ENCODE assay signal across 8 cellular contexts in genomic region chr7:100546868-100547800, GRCh38. TPM values are rescaled to one million over a fixed set of nuclear protein-coding genes. Genes with fewer than 3 reads are reported as not detected.
DNase-seq lines count a peak whose midpoint lies in the region; ATAC-seq, FAIRE-seq and TF ChIP-seq lines count a peak whose summit lies in the region.

No MANE protein-coding gene starts in this region.

- H3K27me3 ChIP-seq in AG04450 (ENCODE audit: control insufficient read depth, insufficient read depth, low read length) = no peaks in the 10 kb centered on the region
- H3K27me3 ChIP-seq in K562 (ENCODE audit: control insufficient read depth in 2 of 2, insufficient read depth in 2 of 2, low read length in 2 of 2) = no peaks in the 10 kb centered on the region
- H3K27me3 ChIP-seq in muscle layer of duodenum (ENCODE audit: low read depth, low read length) = no peaks in the 10 kb centered on the region

- TF ChIP-seq RAD21 in K562 (CRISPR knock-in tag; conservative IDR thresholded peaks at IDR 0.05 in 1 of 2, IDR thresholded peaks at IDR 0.05 in 1 of 2) = no peak

- H3K4me2 ChIP-seq in K562 (ENCODE audit: insufficient read depth, low read length) = peak overlapping the region; percentile 76

- peaks cover 64% of the 10 kb centered on the region for H3K79me2 ChIP-seq in K562 (ENCODE audit: control insufficient read depth, insufficient read depth, low read length)

- in situ Hi-C loops in K562 (cut with MboI) = no loop called here

- H3K9ac ChIP-seq in K562 (ENCODE audit: insufficient read depth in 1 of 2, low read depth in 2 of 2, low read length in 2 of 2) = peak overlapping the region; percentile 3 to 68; a peak in 3 of 4 replicates

- no peak for TF ChIP-seq EP300 in K562 (IDR thresholded peaks at IDR 0.05; ENCODE audit: low read length)

- H3K9me3 ChIP-seq in AG04450 (ENCODE audit: control insufficient read depth, insufficient read depth, low read length) = no peaks in the 10 kb centered on the region
- H3K9me3 ChIP-seq in KOPT-K1 (ENCODE audit: insufficient read depth, low read length, poor library complexity, severe bottlenecking) = no peaks in the 10 kb centered on the region
- H3K9me3 ChIP-seq in K562 (replicated peaks; ENCODE audit: control insufficient read depth, insufficient read depth, low read depth, low read length) = no peaks in the 10 kb centered on the region
- H3K9me3 ChIP-seq in muscle layer of duodenum (ENCODE audit: control insufficient read depth in 1 of 2, low read length in 2 of 2) = no peaks in the 10 kb centered on the region

- H3K4me1 ChIP-seq in K562 (replicated peaks in 1 of 2; ENCODE audit: control insufficient read depth in 2 of 2, insufficient read depth in 2 of 2, low read length in 2 of 2) (peaks cover 30 to 58% of the 10 kb centered on the region in 2 experiments), muscle layer of duodenum (ENCODE audit: control insufficient read depth in 1 of 2, insufficient read depth in 2 of 2, low read length in 2 of 2) (peaks cover 38 to 47% of the 10 kb centered on the region in 2 donors)

- peak overlapping the region; percentile 81 for H3K27ac ChIP-seq in AG04450 (ENCODE audit: low read depth, low read length)
- peak overlapping the region; percentile 13 for H3K27ac ChIP-seq in KOPT-K1 (ENCODE audit: low read depth, low read length, poor library complexity, severe bottlenecking)
- peak overlapping the region; percentile 78 for H3K27ac ChIP-seq in K562 (ENCODE audit: extremely low read depth, low read depth, low read length)
- H3K27ac ChIP-seq in muscle layer of duodenum (ENCODE audit: low read length) = peak overlapping the region; percentile 91

- H3K9me1 ChIP-seq in K562 (ENCODE audit: control insufficient read depth, insufficient read depth, low read length) = no peaks in the 10 kb centered on the region

- TF ChIP-seq CTCF in AG04450 (IDR thresholded peaks at IDR 0.05; ENCODE audit: low read depth, low read length) (no peak), K562 (IDR thresholded peaks at IDR 0.05 in 2 of 3, conservative IDR thresholded peaks at IDR 0.05 in 1 of 3; ENCODE audit: insufficient read depth in 2 of 3, low read depth in 1 of 3, low read length in 3 of 3) (no peak)

- H4K20me1 ChIP-seq in K562 (replicated peaks; ENCODE audit: control insufficient read depth, insufficient read depth, low read length) = no peaks in the 10 kb centered on the region

- H3K36me3 ChIP-seq in KOPT-K1 (ENCODE audit: insufficient read depth, low read length) = peaks cover 13% of the 10 kb centered on the region; the same call in 1 of the 2 replicates
- H3K36me3 ChIP-seq in K562 (ENCODE audit: control insufficient read depth, insufficient read depth, low read length) = peaks cover 34% of the 10 kb centered on the region
- peaks cover 0 to 8% of the 10 kb centered on the region in 2 donors for H3K36me3 ChIP-seq in muscle layer of duodenum (ENCODE audit: control insufficient read depth in 1 of 2, insufficient read depth in 2 of 2, low read length in 2 of 2)

- no peak for TF ChIP-seq POLR2A in K562 (conservative IDR thresholded peaks at IDR 0.05)

- 18% methylated on average over 10 of the region's 10 CpGs for WGBS in K562 (ENCODE audit: insufficient coverage, low coverage, missing lambda C conversion rate)

- FAIRE-seq in K562 (lab: Jason Lieb, UNC) = no peak

- BruUV-seq in K562 (replicated peaks; lab: Mats Ljungman, UMichigan) = TSS peak; percentile 16

- DNase-seq in AG04450 (ENCODE audit: low read depth, low spot score) (no peak), K562 (ENCODE audit: extremely low read depth in 1 of 4, low spot score in 3 of 4) (peak; percentile 67 to 83 (median 73)), SW480 (ENCODE audit: low spot score) (no peak)
- no peak for DNase-seq in activated CD4-positive, alpha-beta T cell treated with anti-CD3 and anti-CD28 coated beads for 48 hours

- POLR2A ChIA-PET in AG04450 (lab: Yijun Ruan, JAX) (no interaction called here), K562 (lab: Yijun Ruan, JAX) (interaction anchor here (0.6 to 2.5 kb wide), 4 partner anchors 12 to 60 kb away, joined by 3 to 11 read pairs (median 5); partner anchors contain the start of gene FBXO24)

- no peak overlapping the region for H3K4me3 ChIP-seq in AG04450 (ENCODE audit: low read depth, low read length)
- peak overlapping the region; percentile 14; the same call in 1 of the 2 replicates for H3K4me3 ChIP-seq in K562
- peak overlapping the region; percentile 4 to 39 for H3K4me3 ChIP-seq in muscle layer of duodenum (ENCODE audit: low read depth in 1 of 2, low read length in 2 of 2)

- CTCF ChIA-PET in AG04450 (lab: Charles Lee) (interaction anchor here (0.5 to 7.7 kb wide), 7 partner anchors 13 to 85 kb away, joined by 3 to 72 read pairs (median 8); no protein-coding TSS in a partner anchor), K562 (lab: Yijun Ruan, JAX; ENCODE audit: low intra/inter-chr PET ratio) (interaction anchor here (0.8 kb wide), 1 partner anchor 64 kb away, joined by 3 read pairs; no protein-coding TSS in a partner anchor)

- H2AFZ ChIP-seq in K562 (ENCODE audit: low read depth, low read length) = peak overlapping the region; percentile 76

- intact Hi-C loops in K562 (cut with micrococcal nuclease) = no loop called here

- ATAC-seq in K562 = peak; percentile 74
- no peak for ATAC-seq in GM21381 (IDR thresholded peaks at IDR 0.05; ENCODE audit: unreplicated experiment)
- ATAC-seq in activated CD4-positive, CD25-positive, alpha-beta regulatory T cell treated with anti-CD3 and anti-CD28 coated beads, Interleukin-2, amount 50 U/mL, for 24 hours = no peak

RNA-seq across cellular contexts. Expression of gene AGFG2, which starts 8.1 kb away (rescaled TPM):
- polyA plus RNA-seq in AG04450 (2011; rRNA removed) = 5.7 and 6.4 TPM in 2 replicates
- polyA minus RNA-seq in AG04450 (2011; rRNA and poly(A)+ RNA removed) = 5.0 and 6.1 TPM in 2 replicates
- total RNA-seq in K562 (2011; cell fraction: chromatin; rRNA removed; ENCODE audit: low replicate concordance) = 25.6 and 42.2 TPM in 2 replicates
- 22.7 and 25.7 TPM in 2 replicates for total RNA-seq in K562 (2011; cell fraction: nucleolus; rRNA removed)
- 28.4 and 39.7 TPM in 2 replicates for total RNA-seq in K562 (2011; cell fraction: nucleoplasm; rRNA removed)
- total RNA-seq in K562 (2014; rRNA removed) = 11.7 and 20.2 TPM in 2 replicates
- 3.6 and 4.3 TPM in 2 replicates for total RNA-seq in K562 (2014; rRNA removed; fragmentation: Illumina TruSeq; extraction: Trizol)
- total RNA-seq in K562 (2015; rRNA removed; fragmentation: Illumina TruSeq; extraction: Trizol) = 7.8 and 9.3 TPM in 2 replicates
- total RNA-seq in K562 (2021) = 23.1 and 23.4 TPM in 2 replicates
- polyA plus RNA-seq in K562 (2011; rRNA removed) = 4.6 and 5.2 TPM in 2 replicates
- polyA plus RNA-seq in K562 (2011; cell fraction: cytosol; rRNA removed) = 3.8 and 25.5 TPM in 2 replicates
- polyA plus RNA-seq in K562 (2011; cell fraction: nucleus; rRNA removed) = 12.0 and 33.1 TPM in 2 replicates
- 9.7 and 18.9 TPM in 2 replicates for polyA plus RNA-seq in K562 (2012)
- 6.5 and 9.6 TPM in 2 replicates for polyA plus RNA-seq in K562 (2014; fragmentation: Illumina TruSeq; extraction: Trizol)
- polyA plus RNA-seq in K562 (2014; fragmentation: Nextera tagmentation; extraction: Ambion mirVana) = under 1 TPM; 0.31 to 0.32 TPM
- 10.0 and 16.8 TPM in 2 replicates for polyA plus RNA-seq in K562 (2014; rRNA removed)
- polyA minus RNA-seq in K562 (2011; rRNA and poly(A)+ RNA removed) = 3.7 and 4.3 TPM in 2 replicates
- 3.9 and 8.0 TPM in 2 replicates for polyA minus RNA-seq in K562 (2011; cell fraction: cytosol; rRNA and poly(A)+ RNA removed)
- 10.2 and 12.1 TPM in 2 replicates for polyA minus RNA-seq in K562 (2011; cell fraction: nucleus; rRNA and poly(A)+ RNA removed)

RNA-seq across cellular contexts. Expression of gene SAP25, which starts 26.6 kb away (rescaled TPM):
- polyA plus RNA-seq in AG04450 (2011; rRNA removed) (not detected in 2 replicates), K562 (2011; rRNA removed) (0.42 and 2.1 TPM in 2 replicates), K562 (2014; fragmentation: Illumina TruSeq; extraction: Trizol) (0.48 and 2.8 TPM in 2 replicates), K562 (2014; fragmentation: Nextera tagmentation; extraction: Ambion mirVana) (under 1 TPM; 0.13 to 0.14 TPM), K562 (2014; rRNA removed) (4.2 and 8.1 TPM in 2 replicates)
- not detected in 2 replicates for polyA minus RNA-seq in AG04450 (2011; rRNA and poly(A)+ RNA removed)
- total RNA-seq in K562 (2011; cell fraction: chromatin; rRNA removed; ENCODE audit: low replicate concordance) = 7.1 and 11.6 TPM in 2 replicates
- total RNA-seq in K562 (2011; cell fraction: nucleolus; rRNA removed) = 13.0 and 18.8 TPM in 2 replicates
- 5.2 and 5.7 TPM in 2 replicates for total RNA-seq in K562 (2011; cell fraction: nucleoplasm; rRNA removed)
- total RNA-seq in K562 (2014; rRNA removed) (1.3 and 1.8 TPM in 2 replicates), K562 (2014; rRNA removed; fragmentation: Illumina TruSeq; extraction: Trizol) (0.48 TPM in 1 of 2 replicates, not detected in the other), K562 (2015; rRNA removed; fragmentation: Illumina TruSeq; extraction: Trizol) (1.1 TPM in 2 replicates), K562 (2021) (3.2 and 5.3 TPM in 2 replicates)
- 0.96 and 3.5 TPM in 2 replicates for polyA plus RNA-seq in K562 (2011; cell fraction: cytosol; rRNA removed)
- polyA plus RNA-seq in K562 (2011; cell fraction: nucleus; rRNA removed) = 11.2 and 27.2 TPM in 2 replicates
- 4.8 and 12.8 TPM in 2 replicates for polyA plus RNA-seq in K562 (2012)
- not detected in 2 replicates for polyA minus RNA-seq in K562 (2011; rRNA and poly(A)+ RNA removed)
- not detected in 2 replicates for polyA minus RNA-seq in K562 (2011; cell fraction: cytosol; rRNA and poly(A)+ RNA removed)
- 2.0 and 3.4 TPM in 2 replicates for polyA minus RNA-seq in K562 (2011; cell fraction: nucleus; rRNA and poly(A)+ RNA removed)

RNA-seq across cellular contexts. Expression of gene LRCH4, which starts 38.8 kb away (rescaled TPM):
- polyA plus RNA-seq in AG04450 (2011; rRNA removed) (11.3 and 12.9 TPM in 2 replicates), K562 (2011; rRNA removed) (9.0 and 22.2 TPM in 2 replicates), K562 (2014; fragmentation: Illumina TruSeq; extraction: Trizol) (15.7 and 28.6 TPM in 2 replicates), K562 (2014; fragmentation: Nextera tagmentation; extraction: Ambion mirVana) (under 1 TPM; 0.06 to 0.25 TPM), K562 (2014; rRNA removed) (41.0 and 53.0 TPM in 2 replicates)
- polyA minus RNA-seq in AG04450 (2011; rRNA and poly(A)+ RNA removed) = 16.2 and 22.0 TPM in 2 replicates
- total RNA-seq in K562 (2011; cell fraction: chromatin; rRNA removed; ENCODE audit: low replicate concordance) = 117 and 377 TPM in 2 replicates
- total RNA-seq in K562 (2011; cell fraction: nucleolus; rRNA removed) = 224 and 228 TPM in 2 replicates
- total RNA-seq in K562 (2011; cell fraction: nucleoplasm; rRNA removed) = 133 and 136 TPM in 2 replicates
- total RNA-seq in K562 (2014; rRNA removed) (15.0 and 33.7 TPM in 2 replicates), K562 (2014; rRNA removed; fragmentation: Illumina TruSeq; extraction: Trizol) (3.3 and 6.0 TPM in 2 replicates), K562 (2015; rRNA removed; fragmentation: Illumina TruSeq; extraction: Trizol) (15.0 and 17.2 TPM in 2 replicates), K562 (2021) (56.0 and 63.3 TPM in 2 replicates)
- 8.5 and 16.9 TPM in 2 replicates for polyA plus RNA-seq in K562 (2011; cell fraction: cytosol; rRNA removed)
- polyA plus RNA-seq in K562 (2011; cell fraction: nucleus; rRNA removed) = 184 and 234 TPM in 2 replicates
- 28.5 and 77.6 TPM in 2 replicates for polyA plus RNA-seq in K562 (2012)
- polyA minus RNA-seq in K562 (2011; rRNA and poly(A)+ RNA removed) = 7.4 and 7.6 TPM in 2 replicates
- 25.4 and 28.8 TPM in 2 replicates for polyA minus RNA-seq in K562 (2011; cell fraction: cytosol; rRNA and poly(A)+ RNA removed)
- polyA minus RNA-seq in K562 (2011; cell fraction: nucleus; rRNA and poly(A)+ RNA removed) = 61.5 and 71.8 TPM in 2 replicates

RNA-seq across cellular contexts. Expression of gene FBXO24, which starts 39.0 kb away (rescaled TPM):
- polyA plus RNA-seq in AG04450 (2011; rRNA removed) (0.29 and 0.33 TPM in 2 replicates), K562 (2011; rRNA removed) (0.50 and 0.57 TPM in 2 replicates), K562 (2014; fragmentation: Illumina TruSeq; extraction: Trizol) (0.42 and 0.80 TPM in 2 replicates), K562 (2014; fragmentation: Nextera tagmentation; extraction: Ambion mirVana) (under 1 TPM; 0.17 to 0.27 TPM), K562 (2014; rRNA removed) (0.73 and 1.3 TPM in 2 replicates)
- polyA minus RNA-seq in AG04450 (2011; rRNA and poly(A)+ RNA removed) = 0.35 and 2.1 TPM in 2 replicates
- 1.5 and 2.7 TPM in 2 replicates for total RNA-seq in K562 (2011; cell fraction: chromatin; rRNA removed; ENCODE audit: low replicate concordance)
- 1.6 and 2.0 TPM in 2 replicates for total RNA-seq in K562 (2011; cell fraction: nucleolus; rRNA removed)
- total RNA-seq in K562 (2011; cell fraction: nucleoplasm; rRNA removed) = 1.1 and 2.1 TPM in 2 replicates
- total RNA-seq in K562 (2014; rRNA removed) (0.50 and 1.4 TPM in 2 replicates), K562 (2014; rRNA removed; fragmentation: Illumina TruSeq; extraction: Trizol) (0.10 and 0.33 TPM in 2 replicates), K562 (2015; rRNA removed; fragmentation: Illumina TruSeq; extraction: Trizol) (0.49 and 0.51 TPM in 2 replicates), K562 (2021) (0.94 and 0.95 TPM in 2 replicates)
- 0.86 and 1.00 TPM in 2 replicates for polyA plus RNA-seq in K562 (2011; cell fraction: cytosol; rRNA removed)
- polyA plus RNA-seq in K562 (2011; cell fraction: nucleus; rRNA removed) = 2.1 and 3.5 TPM in 2 replicates
- polyA plus RNA-seq in K562 (2012) = 0.52 and 1.0 TPM in 2 replicates
- polyA minus RNA-seq in K562 (2011; rRNA and poly(A)+ RNA removed) = 0.51 and 0.84 TPM in 2 replicates
- polyA minus RNA-seq in K562 (2011; cell fraction: cytosol; rRNA and poly(A)+ RNA removed) = 0.67 TPM in 1 of 2 replicates, not detected in the other
- polyA minus RNA-seq in K562 (2011; cell fraction: nucleus; rRNA and poly(A)+ RNA removed) = 0.67 and 0.78 TPM in 2 replicates

RNA-seq across cellular contexts. Expression of gene PCOLCE, which starts 55.0 kb away (rescaled TPM):
- polyA plus RNA-seq in AG04450 (2011; rRNA removed) (164 and 227 TPM in 2 replicates), K562 (2011; rRNA removed) (5.0 and 11.8 TPM in 2 replicates), K562 (2014; fragmentation: Illumina TruSeq; extraction: Trizol) (30.4 and 31.8 TPM in 2 replicates), K562 (2014; fragmentation: Nextera tagmentation; extraction: Ambion mirVana) (1 to 10 TPM; 5.2 to 5.4 TPM), K562 (2014; rRNA removed) (28.0 and 28.6 TPM in 2 replicates)
- 37.1 and 50.6 TPM in 2 replicates for polyA minus RNA-seq in AG04450 (2011; rRNA and poly(A)+ RNA removed)
- total RNA-seq in K562 (2011; cell fraction: chromatin; rRNA removed; ENCODE audit: low replicate concordance) = 11.5 and 28.7 TPM in 2 replicates
- 29.5 and 34.2 TPM in 2 replicates for total RNA-seq in K562 (2011; cell fraction: nucleolus; rRNA removed)
- total RNA-seq in K562 (2011; cell fraction: nucleoplasm; rRNA removed) = 23.0 and 24.9 TPM in 2 replicates
- total RNA-seq in K562 (2014; rRNA removed) (13.5 and 14.1 TPM in 2 replicates), K562 (2014; rRNA removed; fragmentation: Illumina TruSeq; extraction: Trizol) (3.8 and 4.5 TPM in 2 replicates), K562 (2015; rRNA removed; fragmentation: Illumina TruSeq; extraction: Trizol) (8.9 and 10.0 TPM in 2 replicates), K562 (2021) (32.4 and 33.9 TPM in 2 replicates)
- polyA plus RNA-seq in K562 (2011; cell fraction: cytosol; rRNA removed) = 9.0 and 11.0 TPM in 2 replicates
- polyA plus RNA-seq in K562 (2011; cell fraction: nucleus; rRNA removed) = 59.3 and 94.1 TPM in 2 replicates
- 21.8 and 34.6 TPM in 2 replicates for polyA plus RNA-seq in K562 (2012)
- polyA minus RNA-seq in K562 (2011; rRNA and poly(A)+ RNA removed) = 1.6 and 2.0 TPM in 2 replicates
- 5.7 and 10.1 TPM in 2 replicates for polyA minus RNA-seq in K562 (2011; cell fraction: cytosol; rRNA and poly(A)+ RNA removed)
- 7.3 and 10.7 TPM in 2 replicates for polyA minus RNA-seq in K562 (2011; cell fraction: nucleus; rRNA and poly(A)+ RNA removed)

Comparison
In these comparisons a context has a peak if more than half of its experiments do, and no peak if none do; other contexts are left out.
1. DNase-seq: peak in K562 (4 of 4); none in AG04450 (single experiment), SW480 (single experiment) and activated CD4-positive, alpha-beta T cell treated with anti-CD3 and anti-CD28 coated beads for 48 hours (single experiment).
2. H3K27ac ChIP-seq: peak in every context shown above with its lines; median percentile 91 in muscle layer of duodenum; 81 in AG04450; 78 in K562; 13 in KOPT-K1.